23 cellular contexts compared by ENCODE assay signal in the genomic region with DNA sequence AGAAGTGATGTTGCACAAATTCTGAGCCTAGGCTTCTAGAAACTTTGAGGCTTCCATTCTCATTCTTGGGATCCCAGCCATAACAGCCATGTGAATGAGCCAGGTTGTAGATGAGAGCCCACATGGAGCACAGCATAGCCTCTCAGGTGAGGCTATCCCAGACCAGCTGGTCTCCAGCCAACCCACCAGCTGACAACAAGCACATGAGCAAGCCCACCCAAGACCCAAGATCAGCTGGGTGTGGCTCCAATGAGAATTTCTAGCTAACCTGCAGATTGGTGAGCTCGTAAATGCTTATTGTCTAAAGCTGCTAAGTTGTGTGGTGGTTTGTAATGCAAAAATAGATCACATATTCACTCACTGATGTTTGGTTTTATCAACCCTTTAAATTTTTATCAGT. TPM values are rescaled to one million over a fixed set of nuclear protein-coding genes. Genes with fewer than 3 reads are reported as not detected.
"Had no signal": no experiment of that assay in that cellular context is flagged by ENCODE, and none has a peak within 500 bp of the region (broad histone marks: within the 10 kb centered on the region; RNA-seq: fewer than 3 reads in every experiment).

No MANE protein-coding gene starts in this region.

- H3K9me2 ChIP-seq: SK-N-SH had no signal

- H3K36me3 ChIP-seq: MG63 had no signal

- H3K27me3 ChIP-seq: MG63 had no signal

- DNase-seq: IMR-90, Karpas-422, KG1, MG63, NCI-H1092, NCI-H1105 treated with DMSO at 0.1 percent for 48 hours, NCI-H1417 treated with DMSO at 0.1 percent for 48 hours, NCI-H146, NCI-H1694 treated with DMSO at 0.1 percent for 48 hours, NCI-H1930, NCI-H2081, NCI-H2107, NCI-H226, NCI-H446, NCI-H510A, NCI-H524 treated with DMSO at 0.1 percent for 48 hours, NCI-H69, NCI-H774, Right ventricle myocardium superior, RPMI8226, SK-N-SH had no signal

- H3K4me2 ChIP-seq: SK-N-SH had no signal

- H3K4me3 ChIP-seq: MG63 had no signal

RNA-seq across cellular contexts. Expression of a gene that starts 14.4 kb away (rescaled TPM):
- total RNA-seq: HT-29, SK-MEL-5 had no signal
